Comparison of ENCODE assay signal across 9 cellular contexts in the genomic region with DNA sequence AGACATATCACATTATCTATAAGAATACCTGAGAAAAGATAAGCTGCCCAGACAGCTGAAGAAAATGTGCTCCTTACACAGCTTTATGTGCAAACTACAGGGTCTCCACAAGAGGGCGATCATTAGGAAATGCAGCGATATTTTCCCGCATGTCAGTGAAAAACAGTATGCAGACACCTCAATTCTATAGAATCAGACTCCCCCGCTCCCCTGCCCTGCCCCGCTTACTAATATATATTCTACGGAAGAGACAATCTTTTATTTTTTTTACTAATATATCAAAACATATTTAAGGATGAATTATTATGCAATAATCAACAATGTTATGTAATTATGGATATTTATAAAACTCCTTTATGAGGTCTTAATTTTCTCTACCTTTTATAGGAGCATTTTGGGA.
DNase-seq lines count a peak whose midpoint lies in the region; ATAC-seq, FAIRE-seq and TF ChIP-seq lines count a peak whose summit lies in the region.
"Had no signal": no experiment of that assay in that cellular context is flagged by ENCODE, and none has a peak within 500 bp of the region (broad histone marks: within the 10 kb centered on the region; RNA-seq: fewer than 3 reads in every experiment).

No MANE protein-coding gene starts in this region.

- H3K9me3 ChIP-seq in pancreas: no peaks in the 10 kb centered on the region

- H3K27ac ChIP-seq in pancreas: no peak overlapping the region
- H3K27ac ChIP-seq: skin epidermis had no signal

- intact Hi-C loops in pancreas (cut with DNase I) (no loop called here), posterior vena cava (cut with DNase I) (no loop called here)

- DNase-seq in AG09309 (ENCODE audit: low read depth) (peak; percentile 25), GM13976 (ENCODE audit: low spot score) (peak; percentile 25), NCI-H1092 treated with DMSO at 0.1 percent for 48 hours (lab: John Stamatoyannopoulos, UW) (peak; percentile 34), fibroblast of peridontal ligament (ENCODE audit: extremely low read depth) (peak; percentile 74), pancreas (peak in 2 of 6 donors; percentile 12 to 38), posterior vena cava (ENCODE audit: low spot score) (no peak)

- in situ Hi-C loops in GM13976 (cut with MboI; ENCODE audit: low sequenced_read_pairs, unreplicated experiment): loop anchor here (25.0 kb wide), 1 partner anchor 276 kb away; no protein-coding TSS in a partner anchor

- 3 to 4% methylated on average over 6 of the region's 6 CpGs for WGBS in pancreas, 2 donors

- peaks cover 0 to 5% (median 2%) of the 10 kb centered on the region in 4 donors for H3K27me3 ChIP-seq in pancreas

- no peaks in the 10 kb centered on the region for H3K4me1 ChIP-seq in pancreas

- TF ChIP-seq CTCF in AG09309 (IDR thresholded peaks at IDR 0.05; ENCODE audit: control insufficient read depth, insufficient read depth, low read depth, low read length, missing control alignments) (peak; percentile 79), GM13976 (IDR thresholded peaks at IDR 0.05; ENCODE audit: borderline replicate concordance, control extremely low read depth, extremely low read depth, insufficient read depth, missing control alignments) (peak; percentile 72), pancreas (IDR thresholded peaks at IDR 0.05) (peak; percentile 31 to 58 (median 52))

- FAIRE-seq in TTC549 (lab: Jason Lieb, UNC) (peak; percentile 49), pancreas (lab: Jason Lieb, UNC) (no peak)

- peak; percentile 96 for ATAC-seq in HG02759 (IDR thresholded peaks at IDR 0.05; ENCODE audit: unreplicated experiment)
- peak; percentile 43 to 81 (median 75) for ATAC-seq in pancreas

- no peaks in the 10 kb centered on the region for H3K36me3 ChIP-seq in pancreas

- no peak overlapping the region for H3K4me3 ChIP-seq in AG09309 (ENCODE audit: control insufficient read depth, low read depth, low read length)
- H3K4me3 ChIP-seq in pancreas: no peak overlapping the region
- H3K4me3 ChIP-seq: skin epidermis had no signal
